ENCODE assay signal across 30 cellular contexts in the genomic region with DNA sequence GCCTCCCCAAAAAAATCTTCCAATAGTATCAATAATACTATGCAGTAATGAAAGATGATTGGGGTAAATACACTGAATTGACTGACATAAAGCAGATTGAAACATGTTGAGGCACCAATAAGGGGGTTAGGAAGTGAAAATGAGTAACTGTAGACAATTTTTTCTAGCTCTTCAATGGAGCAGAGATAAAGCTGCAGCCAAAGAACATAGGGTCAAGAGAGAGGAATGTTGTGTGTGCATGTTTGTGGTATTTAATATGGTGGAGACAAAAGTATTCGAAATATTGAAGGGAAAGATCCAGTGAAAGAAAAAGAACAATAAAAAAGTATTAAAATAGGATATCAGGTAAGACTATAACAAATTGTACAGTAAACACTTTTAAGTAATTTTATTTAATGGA.
DNase-seq lines count a peak whose midpoint lies in the region; ATAC-seq and TF ChIP-seq lines count a peak whose summit lies in the region.
"Had no signal": no experiment of that assay in that cellular context is flagged by ENCODE, and none has a peak within 500 bp of the region (broad histone marks: within the 10 kb centered on the region; RNA-seq: fewer than 3 reads in every experiment).

No MANE protein-coding gene starts in this region.

- no peaks in the 10 kb centered on the region for H3K27me3 Mint-ChIP-seq in HFFc6 (ENCODE audit: insufficient read depth)
- no peaks in the 10 kb centered on the region for H3K27me3 Mint-ChIP-seq in Caco-2 (ENCODE audit: insufficient read depth, unreplicated experiment)
- H3K27me3 Mint-ChIP-seq: activated CD8-positive, alpha-beta memory T cell treated with anti-CD3 and anti-CD28 coated beads, Interleukin-2, amount 10 ng/mL, durations not matched to agents 7 days and 5 days; activated naive CD8-positive, alpha-beta T cell treated with anti-CD3 and anti-CD28 coated beads, Interleukin-2, amount 50 U/mL, for 24 hours; brain; natural killer cell treated with Interleukin-12 subunit alpha and Interleukin-12 subunit beta and Interleukin-15 and Interleukin-18, amount 100 ng/mL, for 72 hours had no signal

- H3K4me3 Mint-ChIP-seq in HFFc6 = peak overlapping the region; percentile 4; the same call in 1 of the 2 replicates
- H3K4me3 Mint-ChIP-seq in Caco-2 (ENCODE audit: unreplicated experiment) = no peak overlapping the region
- H3K4me3 Mint-ChIP-seq: activated CD8-positive, alpha-beta memory T cell treated with anti-CD3 and anti-CD28 coated beads, Interleukin-2, amount 10 ng/mL, durations not matched to agents 7 days and 5 days; activated naive CD8-positive, alpha-beta T cell treated with anti-CD3 and anti-CD28 coated beads, Interleukin-2, amount 50 U/mL, for 24 hours; activated T-cell treated with anti-CD3 and anti-CD28 coated beads, Interleukin-2, amount 50 U/mL, for 4 hours; brain; natural killer cell treated with Interleukin-12 subunit alpha and Interleukin-12 subunit beta and Interleukin-15 and Interleukin-18, amount 100 ng/mL, for 72 hours; T-helper 1 cell treated with Interleukin-12 subunit alpha and Interleukin-12 subunit beta and Interleukin-4 antibody, amounts not matched to agents 30 μg/mL and 1 μg/mL, for 36 hours had no signal

- H3K4me3 ChIP-seq in foreskin fibroblast (ENCODE audit: low read depth in 1 of 2, low read length in 2 of 2) = no peak overlapping the region
- no peak overlapping the region for H3K4me3 ChIP-seq in smooth muscle cell
- H3K4me3 ChIP-seq in Caco-2 (ENCODE audit: low read depth, low read length) = no peak overlapping the region
- H3K4me3 ChIP-seq: lung, mucosa of descending colon, skin epidermis, suprapubic skin, upper lobe of left lung had no signal

- TF ChIP-seq CTCF in HFFc6 (IDR thresholded peaks at IDR 0.05) = no peak
- TF ChIP-seq CTCF in foreskin fibroblast (IDR thresholded peaks at IDR 0.05; ENCODE audit: low read depth, low read length) = no peak
- TF ChIP-seq CTCF in smooth muscle cell (IDR thresholded peaks at IDR 0.05; ENCODE audit: borderline replicate concordance, insufficient read depth, poor library complexity, severe bottlenecking) = no peak
- TF ChIP-seq CTCF in Caco-2 (IDR thresholded peaks at IDR 0.05; ENCODE audit: insufficient read depth in 1 of 2, low read depth in 1 of 2, low read length in 1 of 2, severe bottlenecking in 1 of 2, unreplicated experiment in 1 of 2) = no peak

- H3K36me3 ChIP-seq in smooth muscle cell (ENCODE audit: low read depth) (no peaks in the 10 kb centered on the region), Caco-2 (ENCODE audit: control insufficient read depth, insufficient read depth, low read length) (no peaks in the 10 kb centered on the region)
- H3K36me3 ChIP-seq: suprapubic skin, upper lobe of left lung had no signal

- POLR2A ChIA-PET in Caco-2 (lab: Charles Lee) = no interaction called here

- ATAC-seq in GM21717 (IDR thresholded peaks at IDR 0.05; ENCODE audit: unreplicated experiment) (no peak), left ventricle myocardium superior (no peak)
- ATAC-seq: activated CD8-positive, alpha-beta memory T cell treated with anti-CD3 and anti-CD28 coated beads, Interleukin-2, amount 10 ng/mL, durations not matched to agents 7 days and 5 days; activated naive CD8-positive, alpha-beta T cell treated with anti-CD3 and anti-CD28 coated beads, Interleukin-2, amount 50 U/mL, for 24 hours; activated T-cell treated with anti-CD3 and anti-CD28 coated beads, Interleukin-2, amount 50 U/mL, for 4 hours; mucosa of descending colon; natural killer cell treated with Interleukin-12 subunit alpha and Interleukin-12 subunit beta and Interleukin-15 and Interleukin-18, amount 100 ng/mL, for 72 hours; SK-N-SH treated with all-trans-retinoic acid at 6 μM for 48 hours had no signal

- 71% methylated on average over 1 of the region's 1 CpG for WGBS in smooth muscle cell (ENCODE audit: low lambda C conversion rate)

- no peak overlapping the region for H3K4me2 ChIP-seq in smooth muscle cell
- H3K4me2 ChIP-seq: KMS-11 had no signal

- H3K4me1 ChIP-seq in smooth muscle cell (ENCODE audit: low read depth) (no peaks in the 10 kb centered on the region), Caco-2 (no peaks in the 10 kb centered on the region)
- H3K4me1 ChIP-seq: suprapubic skin, upper lobe of left lung had no signal

- CTCF ChIA-PET in Caco-2 (lab: Charles Lee) = no interaction called here

- H2AFZ ChIP-seq in smooth muscle cell (ENCODE audit: low read depth) = no peak overlapping the region

- no TSS peak for BruUV-seq in Caco-2 (replicated peaks; lab: Mats Ljungman, UMichigan)

- H3K79me2 ChIP-seq in smooth muscle cell (ENCODE audit: low read depth) = no peaks in the 10 kb centered on the region

- intact Hi-C loops in Caco-2 (cut with micrococcal nuclease; ENCODE audit: unreplicated experiment) (no loop called here), left ventricle myocardium superior (cut with micrococcal nuclease) (no loop called here)

- DNase-seq in HFFc6 (peak; percentile 50), astrocyte of the hippocampus (ENCODE audit: low read depth, low spot score) (peak; percentile 41), foreskin fibroblast (peak; percentile 34 to 49), smooth muscle cell (lab: John Stamatoyannopoulos, UW; ENCODE audit: unreplicated experiment) (no peak), Caco-2 (no peak), left ventricle myocardium superior (no peak)
- DNase-seq: activated CD4-positive, alpha-beta T cell treated with anti-CD3 and anti-CD28 coated beads, Interleukin-2, amount 50 U/mL, for 4 hours; activated CD4-positive, CD25-positive, alpha-beta regulatory T cell; activated CD8-positive, alpha-beta memory T cell treated with anti-CD3 and anti-CD28 coated beads, Interleukin-2, amount 10 ng/mL, durations not matched to agents 7 days and 5 days; activated naive CD8-positive, alpha-beta T cell treated with anti-CD3 and anti-CD28 coated beads, Interleukin-2, amount 50 U/mL, for 24 hours; activated T-cell treated with anti-CD3 and anti-CD28 coated beads, Interleukin-2, amount 50 U/mL, for 4 hours; DMS79 treated with DMSO at 0.1 percent for 48 hours; effector CD4-positive, alpha-beta T cell; mucosa of descending colon; NCI-H1417; NCI-H2029; NCI-H526; Right ventricle myocardium superior; stimulated activated naive CD4-positive, alpha-beta T cell treated with Interleukin-2 at 50 U/mL for 16 hours; upper lobe of left lung had no signal

- H3K27ac Mint-ChIP-seq in HFFc6 (no peak overlapping the region; the same call in 1 of the 2 replicates), Caco-2 (ENCODE audit: unreplicated experiment) (no peak overlapping the region)
- H3K27ac Mint-ChIP-seq: activated CD8-positive, alpha-beta memory T cell treated with anti-CD3 and anti-CD28 coated beads, Interleukin-2, amount 10 ng/mL, durations not matched to agents 7 days and 5 days; activated naive CD8-positive, alpha-beta T cell treated with anti-CD3 and anti-CD28 coated beads, Interleukin-2, amount 50 U/mL, for 24 hours; brain; natural killer cell treated with Interleukin-12 subunit alpha and Interleukin-12 subunit beta and Interleukin-15 and Interleukin-18, amount 100 ng/mL, for 72 hours; T-helper 1 cell treated with Interleukin-12 subunit alpha and Interleukin-12 subunit beta and Interleukin-4 antibody, amounts not matched to agents 30 μg/mL and 1 μg/mL, for 36 hours had no signal

- no peaks in the 10 kb centered on the region for H3K9me3 ChIP-seq in smooth muscle cell (replicated peaks; ENCODE audit: low read depth)
- H3K9me3 ChIP-seq in Caco-2 = no peaks in the 10 kb centered on the region
- H3K9me3 ChIP-seq: mucosa of descending colon, suprapubic skin, upper lobe of left lung had no signal

- no peaks in the 10 kb centered on the region for H3K9me3 Mint-ChIP-seq in HFFc6
- peaks cover 9% of the 10 kb centered on the region for H3K9me3 Mint-ChIP-seq in Caco-2 (ENCODE audit: unreplicated experiment)
- H3K9me3 Mint-ChIP-seq: brain had no signal

- peaks cover 6% of the 10 kb centered on the region; the same call in 1 of the 2 replicates for H3K36me3 Mint-ChIP-seq in HFFc6 (ENCODE audit: low read depth)
- no peaks in the 10 kb centered on the region for H3K36me3 Mint-ChIP-seq in Caco-2 (ENCODE audit: insufficient read depth, unreplicated experiment)
- H3K36me3 Mint-ChIP-seq: activated CD8-positive, alpha-beta memory T cell treated with anti-CD3 and anti-CD28 coated beads, Interleukin-2, amount 10 ng/mL, durations not matched to agents 7 days and 5 days; brain; natural killer cell treated with Interleukin-12 subunit alpha and Interleukin-12 subunit beta and Interleukin-15 and Interleukin-18, amount 100 ng/mL, for 72 hours had no signal

- no peaks in the 10 kb centered on the region for H4K20me1 ChIP-seq in smooth muscle cell (ENCODE audit: low read depth)

- peak overlapping the region; percentile 7 for H3K27ac ChIP-seq in smooth muscle cell (ENCODE audit: low read depth)
- H3K27ac ChIP-seq: epithelial cell of prostate, KMS-11, skin epidermis, suprapubic skin, upper lobe of left lung had no signal

- H3K4me1 Mint-ChIP-seq in HFFc6 (ENCODE audit: low read depth) (peaks cover 61% of the 10 kb centered on the region), Caco-2 (ENCODE audit: low read depth, unreplicated experiment) (no peaks in the 10 kb centered on the region)
- H3K4me1 Mint-ChIP-seq: activated CD8-positive, alpha-beta memory T cell treated with anti-CD3 and anti-CD28 coated beads, Interleukin-2, amount 10 ng/mL, durations not matched to agents 7 days and 5 days; activated naive CD8-positive, alpha-beta T cell treated with anti-CD3 and anti-CD28 coated beads, Interleukin-2, amount 50 U/mL, for 24 hours had no signal

- H3K9ac ChIP-seq in smooth muscle cell (ENCODE audit: low read depth) = no peak overlapping the region
- H3K9ac ChIP-seq: KMS-11 had no signal

- H3K27me3 ChIP-seq in smooth muscle cell (ENCODE audit: low read depth) (no peaks in the 10 kb centered on the region), Caco-2 (replicated peaks; ENCODE audit: control insufficient read depth, insufficient read depth, low read length) (no peaks in the 10 kb centered on the region)
- H3K27me3 ChIP-seq: suprapubic skin, upper lobe of left lung had no signal

- H3F3A ChIP-seq in smooth muscle cell (ENCODE audit: low read depth) = no peaks in the 10 kb centered on the region

Comparison
In these comparisons a context has a peak if more than half of its experiments do, and no peak if none do; other contexts are left out.
1. DNase-seq: peak in HFFc6 (single experiment), astrocyte of the hippocampus (single experiment) and foreskin fibroblast (2 of 2); none in smooth muscle cell (single experiment), Caco-2 (0 of 2) and left ventricle myocardium superior (single experiment).